ENCODE assay signal across 8 cellular contexts in genomic region chr22:39170825-39171622, GRCh38. TPM values are rescaled to one million over a fixed set of nuclear protein-coding genes. Genes with fewer than 3 reads are reported as not detected.
DNase-seq lines count a peak whose midpoint lies in the region; ATAC-seq and TF ChIP-seq lines count a peak whose summit lies in the region.

No MANE protein-coding gene starts in this region.

- H3K4me3 ChIP-seq in LNCaP clone FGC (ENCODE audit: low read depth, low read length) (no peak overlapping the region), psoas muscle (no peak overlapping the region)

- no peaks in the 10 kb centered on the region for H3K9me3 ChIP-seq in psoas muscle

- DNase-seq in AG08396 (ENCODE audit: low spot score) (peak; percentile 84), LNCaP clone FGC (ENCODE audit: low read depth) (no peak), SKM-1 treated with dmso at 0.1 percent for 144 hours (lab: John Stamatoyannopoulos, UW; ENCODE audit: unreplicated experiment) (peak; percentile 31), Right ventricle myocardium inferior (ENCODE audit: missing footprints) (peak; percentile 92), psoas muscle (peak; percentile 87 to 93), ureter (ENCODE audit: low spot score) (peak; percentile 88)
- peak; percentile 80 for DNase-seq in activated naive CD4-positive, alpha-beta T cell treated with anti-CD3 and anti-CD28 coated beads, Interleukin-2, amount 50 U/mL, for 16 hours

- 15% methylated on average over 28 of the region's 28 CpGs for WGBS in psoas muscle, 3 donors

- H3K27me3 ChIP-seq in psoas muscle (ENCODE audit: insufficient read depth in 3 of 3, low read length in 2 of 3) = no peaks in the 10 kb centered on the region

- TF ChIP-seq CTCF in LNCaP clone FGC (IDR thresholded peaks at IDR 0.05; ENCODE audit: control insufficient read depth, extremely low read depth, insufficient read depth) (peak; percentile 88), psoas muscle (IDR thresholded peaks at IDR 0.05) (peak; percentile 96)

- intact Hi-C loops in Right ventricle myocardium inferior (cut with DNase I) (loop anchor here (2.0 to 10.0 kb wide), 3 partner anchors 138 to 354 kb away; partner anchors contain the start of gene ATF4), psoas muscle (cut with DNase I) (loop anchor here (2.0 to 5.0 kb wide), 4 partner anchors 61 to 356 kb away; no protein-coding TSS in a partner anchor)

- no peaks in the 10 kb centered on the region for H3K36me3 ChIP-seq in psoas muscle (ENCODE audit: insufficient read depth in 1 of 2, low read depth in 1 of 2)

- no peak overlapping the region for H3K27ac ChIP-seq in psoas muscle

- peaks cover 47% of the 10 kb centered on the region for H3K4me1 ChIP-seq in psoas muscle

- peak; percentile 67 for ATAC-seq in GM19025 (IDR thresholded peaks at IDR 0.05; ENCODE audit: low read depth, unreplicated experiment)
- peak; percentile 83 for ATAC-seq in Right ventricle myocardium inferior
- peak; percentile 87 to 95 (median 90) for ATAC-seq in psoas muscle

RNA-seq across cellular contexts. Expression of gene CBX7, which starts 18.5 kb away (rescaled TPM):
- total RNA-seq in Right ventricle myocardium inferior (66.0 TPM), psoas muscle (10 to 100 TPM; 38.0 to 46.8 (median 39.2) TPM), ureter (63.6 TPM)
- polyA plus RNA-seq in psoas muscle = 10 to 100 TPM; 12.2 to 52.9 (median 30.5) TPM
